ENCODE assay signal across 1 cellular context in genomic region chr5:180811012-180811622, GRCh38.
TF ChIP-seq lines count a peak whose summit lies in the region.

No MANE protein-coding gene starts in this region.

TF ChIP-seq in GM23338, 12 proteins besides CTCF, POLR2A, EP300 and RAD21 (continued from another document):
- no peak for TF ChIP-seq ZNF462 (CRISPR knock-in tag; IDR thresholded peaks at IDR 0.05)
- TF ChIP-seq CREB1 (CRISPR knock-in tag; IDR thresholded peaks at IDR 0.05; ENCODE audit: low read depth), result no peak
- TF ChIP-seq ZNF331 (CRISPR knock-in tag; IDR thresholded peaks at IDR 0.05; ENCODE audit: low read depth), result no peak
- TF ChIP-seq POLR2AphosphoS5 (IDR thresholded peaks at IDR 0.05; ENCODE audit: low read depth), result no peak
